Comparison of ENCODE assay signal across 19 cellular contexts in genomic region chr3:5219216-5219615, GRCh38. TPM values are rescaled to one million over a fixed set of nuclear protein-coding genes. Genes with fewer than 3 reads are reported as not detected.
DNase-seq lines count a peak whose midpoint lies in the region; ATAC-seq, FAIRE-seq and TF ChIP-seq lines count a peak whose summit lies in the region.
"Had no signal": no experiment of that assay in that cellular context is flagged by ENCODE, and none has a peak within 500 bp of the region (broad histone marks: within the 10 kb centered on the region; RNA-seq: fewer than 3 reads in every experiment).

No MANE protein-coding gene starts in this region.

- ATAC-seq in GM19452 (IDR thresholded peaks at IDR 0.05; ENCODE audit: unreplicated experiment) (no peak), HG02588 (IDR thresholded peaks at IDR 0.05; ENCODE audit: unreplicated experiment) (no peak)
- ATAC-seq: HCT116, PC-3 had no signal

- H3K4me1 ChIP-seq in kidney (ENCODE audit: control insufficient read depth in 1 of 2, insufficient read depth in 1 of 2, low read depth in 1 of 2, low read length in 2 of 2), result peaks cover 10 to 18% of the 10 kb centered on the region in 2 donors
- H3K4me1 ChIP-seq in neutrophil (ENCODE audit: control insufficient read depth in 1 of 2, insufficient read depth in 1 of 2, low read depth in 1 of 2, low read length in 1 of 2), result peaks cover 0 to 5% of the 10 kb centered on the region in 2 experiments
- H3K4me1 ChIP-seq: SJCRH30 had no signal

- H3K9ac ChIP-seq in kidney (ENCODE audit: low read length in 2 of 2), result no peak overlapping the region
- H3K9ac ChIP-seq: KMS-11 had no signal

- peaks cover 11% of the 10 kb centered on the region for H3K36me3 Mint-ChIP-seq in activated naive CD8-positive, alpha-beta T cell treated with anti-CD3 and anti-CD28 coated beads for 36 hours

- H3K27me3 Mint-ChIP-seq in activated naive CD8-positive, alpha-beta T cell treated with anti-CD3 and anti-CD28 coated beads for 36 hours, result no peaks in the 10 kb centered on the region

- no peak for TF ChIP-seq CTCF in kidney (IDR thresholded peaks at IDR 0.05; ENCODE audit: borderline replicate concordance, extremely low read depth, insufficient read depth)
- TF ChIP-seq CTCF in neutrophil (IDR thresholded peaks at IDR 0.05), result no peak
- no peak for TF ChIP-seq CTCF in coronary artery (IDR thresholded peaks at IDR 0.05)

- H3K4me1 Mint-ChIP-seq in activated naive CD8-positive, alpha-beta T cell treated with anti-CD3 and anti-CD28 coated beads for 36 hours, result peaks cover 4% of the 10 kb centered on the region
- H3K4me1 Mint-ChIP-seq: CD14-positive monocyte had no signal

- H3K27ac Mint-ChIP-seq in activated naive CD8-positive, alpha-beta T cell treated with anti-CD3 and anti-CD28 coated beads for 36 hours, result peak overlapping the region; percentile 31

- no peak overlapping the region for H3K4me3 Mint-ChIP-seq in activated naive CD8-positive, alpha-beta T cell treated with anti-CD3 and anti-CD28 coated beads for 36 hours
- H3K4me3 Mint-ChIP-seq: CD14-positive monocyte had no signal

- H3K9me3 ChIP-seq in kidney (ENCODE audit: control insufficient read depth in 1 of 2, low read length in 2 of 2) (no peaks in the 10 kb centered on the region), neutrophil (no peaks in the 10 kb centered on the region)
- H3K9me3 ChIP-seq: SJCRH30 had no signal

- DNase-seq in H7 (peak; percentile 55), kidney (no peak), mucosa of gallbladder (ENCODE audit: low spot score) (no peak), coronary artery (ENCODE audit: low spot score) (no peak)
- DNase-seq in activated naive CD8-positive, alpha-beta T cell treated with anti-CD3 and anti-CD28 coated beads for 36 hours, result no peak
- DNase-seq: COR-L47, DMS153, NCI-H146, NCI-H2081 treated with DMSO at 0.1 percent for 48 hours, NCI-H510A, NCI-H774, PC-3, SJCRH30 had no signal

- H3K36me3 ChIP-seq in H7 (replicated peaks; ENCODE audit: control insufficient read depth, insufficient read depth, low read length) (peaks cover 9% of the 10 kb centered on the region), kidney (ENCODE audit: control insufficient read depth in 1 of 2, insufficient read depth in 2 of 2, low read length in 2 of 2) (peaks cover 19% of the 10 kb centered on the region in 2 donors), neutrophil (peaks cover 85% of the 10 kb centered on the region)

- H3K27me3 ChIP-seq in H7 (ENCODE audit: control insufficient read depth, insufficient read depth, low read length) (no peaks in the 10 kb centered on the region), neutrophil (no peaks in the 10 kb centered on the region)
- H3K27me3 ChIP-seq: SJCRH30 had no signal

- H3K27ac ChIP-seq in kidney (ENCODE audit: low read depth in 2 of 2, low read length in 2 of 2) (peak overlapping the region; percentile 26 to 66), neutrophil (peak overlapping the region; percentile 55), coronary artery (no peak overlapping the region)
- H3K27ac ChIP-seq: KMS-11, SJCRH30 had no signal

- no peak for FAIRE-seq in kidney (lab: Jason Lieb, UNC)

- intact Hi-C loops in kidney (cut with DNase I), result no loop called here

- H3K4me3 ChIP-seq in H7 (ENCODE audit: insufficient read depth, low read depth, low read length) (no peak overlapping the region), kidney (ENCODE audit: low read length in 2 of 2) (no peak overlapping the region), neutrophil (ENCODE audit: low read depth in 1 of 2, low read length in 1 of 2) (no peak overlapping the region), coronary artery (no peak overlapping the region)
- H3K4me3 ChIP-seq: SJCRH30 had no signal

- H3K9me3 Mint-ChIP-seq in activated naive CD8-positive, alpha-beta T cell treated with anti-CD3 and anti-CD28 coated beads for 36 hours, result no peaks in the 10 kb centered on the region
- H3K9me3 Mint-ChIP-seq: CD14-positive monocyte had no signal

RNA-seq across cellular contexts. Expression of gene EDEM1, which starts 31.7 kb away (rescaled TPM):
- 12.6 and 13.2 TPM in 2 replicates for total RNA-seq in H7 (2014; rRNA removed; shearing (Covaris generic))
- total RNA-seq in activated naive CD8-positive, alpha-beta T cell treated with anti-CD3 and anti-CD28 coated beads for 36 hours, result 100 to 1,000 TPM; 132 to 133 TPM
- total RNA-seq in kidney, result 47.5 TPM
- 5.5 TPM for polyA plus RNA-seq in kidney (ENCODE audit: insufficient read depth, low read depth, low replicate concordance)
- total RNA-seq in mucosa of gallbladder, result 30.9 TPM

Comparison
In these comparisons a context has a peak if more than half of its experiments do, and no peak if none do; other contexts are left out.
1. H3K27ac ChIP-seq: peak in kidney (2 of 2) and neutrophil (single experiment); none in coronary artery (0 of 2).